Comparison of ENCODE assay signal across 2 cellular contexts in the genomic region with DNA sequence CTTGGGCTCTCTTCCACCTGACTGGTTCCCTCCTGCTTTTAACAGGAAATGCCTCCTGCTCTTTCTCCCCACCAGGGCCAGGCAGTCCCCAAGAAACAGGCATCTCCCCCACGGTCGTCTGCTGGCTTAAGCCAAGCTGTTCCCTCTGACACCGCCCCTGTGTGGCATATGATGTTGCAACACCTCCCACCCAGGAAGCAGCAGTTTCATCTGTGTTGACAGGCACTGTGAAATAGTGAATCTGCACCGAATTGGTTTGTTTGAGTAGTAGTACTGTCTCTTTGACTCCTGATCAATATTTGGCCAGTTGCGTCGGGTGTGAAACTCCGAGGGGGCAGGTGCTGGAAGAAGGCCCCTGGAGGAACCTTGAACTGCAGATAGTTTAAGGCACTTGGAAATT.
A peak's percentile ranks its signal among the peaks of the same experiment; 100 is the strongest.
TF ChIP-seq lines count a peak whose summit lies in the region.

No MANE protein-coding gene starts in this region.

TF ChIP-seq in GM12878, 131 proteins besides CTCF, POLR2A, EP300 and RAD21 (continued from another document and continues in another):
- TF ChIP-seq JUNB (IDR thresholded peaks at IDR 0.05) (no peak), KDM1A (IDR thresholded peaks at IDR 0.05; ENCODE audit: borderline replicate concordance) (no peak), SMAD5 (IDR thresholded peaks at IDR 0.05; ENCODE audit: low read depth) (no peak), JUND (IDR thresholded peaks at IDR 0.05; ENCODE audit: low read depth, low read length) (no peak), NKRF (conservative IDR thresholded peaks at IDR 0.05) (no peak), HDAC2 (IDR thresholded peaks at IDR 0.05) (no peak), TCF7 (IDR thresholded peaks at IDR 0.05; ENCODE audit: borderline replicate concordance) (no peak), PML (IDR thresholded peaks at IDR 0.05; ENCODE audit: low read length) (no peak)
- TF ChIP-seq, protein P1, sequence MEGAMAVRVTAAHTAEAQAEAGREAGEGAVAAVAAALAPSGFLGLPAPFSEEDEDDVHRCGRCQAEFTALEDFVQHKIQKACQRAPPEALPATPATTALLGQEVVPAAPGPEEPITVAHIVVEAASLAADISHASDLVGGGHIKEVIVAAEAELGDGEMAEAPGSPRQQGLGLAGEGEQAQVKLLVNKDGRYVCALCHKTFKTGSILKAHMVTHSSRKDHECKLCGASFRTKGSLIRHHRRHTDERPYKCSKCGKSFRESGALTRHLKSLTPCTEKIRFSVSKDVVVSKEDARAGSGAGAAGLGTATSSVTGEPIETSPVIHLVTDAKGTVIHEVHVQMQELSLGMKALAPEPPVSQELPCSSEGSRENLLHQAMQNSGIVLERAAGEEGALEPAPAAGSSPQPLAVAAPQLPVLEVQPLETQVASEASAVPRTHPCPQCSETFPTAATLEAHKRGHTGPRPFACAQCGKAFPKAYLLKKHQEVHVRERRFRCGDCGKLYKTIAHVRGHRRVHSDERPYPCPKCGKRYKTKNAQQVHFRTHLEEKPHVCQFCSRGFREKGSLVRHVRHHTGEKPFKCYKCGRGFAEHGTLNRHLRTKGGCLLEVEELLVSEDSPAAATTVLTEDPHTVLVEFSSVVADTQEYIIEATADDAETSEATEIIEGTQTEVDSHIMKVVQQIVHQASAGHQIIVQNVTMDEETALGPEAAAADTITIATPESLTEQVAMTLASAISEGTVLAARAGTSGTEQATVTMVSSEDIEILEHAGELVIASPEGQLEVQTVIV (IDR thresholded peaks at IDR 0.05; ENCODE audit: borderline replicate concordance, partially characterized antibody) = no peak
- TF ChIP-seq, protein P2, sequence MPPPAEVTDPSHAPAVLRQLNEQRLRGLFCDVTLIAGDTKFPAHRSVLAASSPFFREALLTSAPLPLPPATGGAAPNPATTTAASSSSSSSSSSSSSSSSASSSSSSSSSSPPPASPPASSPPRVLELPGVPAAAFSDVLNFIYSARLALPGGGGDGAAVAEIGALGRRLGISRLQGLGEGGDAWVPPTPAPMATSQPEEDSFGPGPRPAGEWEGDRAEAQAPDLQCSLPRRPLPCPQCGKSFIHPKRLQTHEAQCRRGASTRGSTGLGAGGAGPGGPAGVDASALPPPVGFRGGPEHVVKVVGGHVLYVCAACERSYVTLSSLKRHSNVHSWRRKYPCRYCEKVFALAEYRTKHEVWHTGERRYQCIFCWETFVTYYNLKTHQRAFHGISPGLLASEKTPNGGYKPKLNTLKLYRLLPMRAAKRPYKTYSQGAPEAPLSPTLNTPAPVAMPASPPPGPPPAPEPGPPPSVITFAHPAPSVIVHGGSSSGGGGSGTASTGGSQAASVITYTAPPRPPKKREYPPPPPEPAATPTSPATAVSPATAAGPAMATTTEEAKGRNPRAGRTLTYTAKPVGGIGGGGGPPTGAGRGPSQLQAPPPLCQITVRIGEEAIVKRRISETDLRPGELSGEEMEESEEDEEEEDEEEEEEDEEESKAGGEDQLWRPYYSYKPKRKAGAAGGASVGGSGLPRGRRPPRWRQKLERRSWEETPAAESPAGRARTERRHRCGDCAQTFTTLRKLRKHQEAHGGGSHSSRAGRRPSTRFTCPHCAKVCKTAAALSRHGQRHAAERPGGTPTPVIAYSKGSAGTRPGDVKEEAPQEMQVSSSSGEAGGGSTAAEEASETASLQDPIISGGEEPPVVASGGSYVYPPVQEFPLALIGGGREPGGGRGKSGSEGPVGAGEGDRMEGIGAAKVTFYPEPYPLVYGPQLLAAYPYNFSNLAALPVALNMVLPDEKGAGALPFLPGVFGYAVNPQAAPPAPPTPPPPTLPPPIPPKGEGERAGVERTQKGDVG (CRISPR knock-in tag; IDR thresholded peaks at IDR 0.05) = no peak
- TF ChIP-seq, protein P3, sequence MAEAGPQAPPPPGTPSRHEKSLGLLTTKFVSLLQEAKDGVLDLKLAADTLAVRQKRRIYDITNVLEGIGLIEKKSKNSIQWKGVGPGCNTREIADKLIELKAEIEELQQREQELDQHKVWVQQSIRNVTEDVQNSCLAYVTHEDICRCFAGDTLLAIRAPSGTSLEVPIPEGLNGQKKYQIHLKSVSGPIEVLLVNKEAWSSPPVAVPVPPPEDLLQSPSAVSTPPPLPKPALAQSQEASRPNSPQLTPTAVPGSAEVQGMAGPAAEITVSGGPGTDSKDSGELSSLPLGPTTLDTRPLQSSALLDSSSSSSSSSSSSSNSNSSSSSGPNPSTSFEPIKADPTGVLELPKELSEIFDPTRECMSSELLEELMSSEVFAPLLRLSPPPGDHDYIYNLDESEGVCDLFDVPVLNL (IDR thresholded peaks at IDR 0.05; ENCODE audit: low read depth, low read length) = no peak
- TF ChIP-seq, protein P4, sequence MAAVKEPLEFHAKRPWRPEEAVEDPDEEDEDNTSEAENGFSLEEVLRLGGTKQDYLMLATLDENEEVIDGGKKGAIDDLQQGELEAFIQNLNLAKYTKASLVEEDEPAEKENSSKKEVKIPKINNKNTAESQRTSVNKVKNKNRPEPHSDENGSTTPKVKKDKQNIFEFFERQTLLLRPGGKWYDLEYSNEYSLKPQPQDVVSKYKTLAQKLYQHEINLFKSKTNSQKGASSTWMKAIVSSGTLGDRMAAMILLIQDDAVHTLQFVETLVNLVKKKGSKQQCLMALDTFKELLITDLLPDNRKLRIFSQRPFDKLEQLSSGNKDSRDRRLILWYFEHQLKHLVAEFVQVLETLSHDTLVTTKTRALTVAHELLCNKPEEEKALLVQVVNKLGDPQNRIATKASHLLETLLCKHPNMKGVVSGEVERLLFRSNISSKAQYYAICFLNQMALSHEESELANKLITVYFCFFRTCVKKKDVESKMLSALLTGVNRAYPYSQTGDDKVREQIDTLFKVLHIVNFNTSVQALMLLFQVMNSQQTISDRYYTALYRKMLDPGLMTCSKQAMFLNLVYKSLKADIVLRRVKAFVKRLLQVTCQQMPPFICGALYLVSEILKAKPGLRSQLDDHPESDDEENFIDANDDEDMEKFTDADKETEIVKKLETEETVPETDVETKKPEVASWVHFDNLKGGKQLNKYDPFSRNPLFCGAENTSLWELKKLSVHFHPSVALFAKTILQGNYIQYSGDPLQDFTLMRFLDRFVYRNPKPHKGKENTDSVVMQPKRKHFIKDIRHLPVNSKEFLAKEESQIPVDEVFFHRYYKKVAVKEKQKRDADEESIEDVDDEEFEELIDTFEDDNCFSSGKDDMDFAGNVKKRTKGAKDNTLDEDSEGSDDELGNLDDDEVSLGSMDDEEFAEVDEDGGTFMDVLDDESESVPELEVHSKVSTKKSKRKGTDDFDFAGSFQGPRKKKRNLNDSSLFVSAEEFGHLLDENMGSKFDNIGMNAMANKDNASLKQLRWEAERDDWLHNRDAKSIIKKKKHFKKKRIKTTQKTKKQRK (IDR thresholded peaks at IDR 0.05; ENCODE audit: low read depth, low read length) = no peak

TF ChIP-seq in liver, 16 proteins besides CTCF, POLR2A, EP300 and RAD21 (continued from another document):
- TF ChIP-seq ZBTB33 (IDR thresholded peaks at IDR 0.05) (no peak), RXRA (IDR thresholded peaks at IDR 0.05) (peak; percentile 55 to 70), HNF4A (conservative IDR thresholded peaks at IDR 0.05) (peak; percentile 57 to 60), EGR1 (IDR thresholded peaks at IDR 0.05; ENCODE audit: low read depth in 2 of 2) (no peak), JUND (IDR thresholded peaks at IDR 0.05) (peak in 1 of 2 donors; percentile 47), YY1 (IDR thresholded peaks at IDR 0.05) (peak; percentile 48)
- TF ChIP-seq, protein P5, sequence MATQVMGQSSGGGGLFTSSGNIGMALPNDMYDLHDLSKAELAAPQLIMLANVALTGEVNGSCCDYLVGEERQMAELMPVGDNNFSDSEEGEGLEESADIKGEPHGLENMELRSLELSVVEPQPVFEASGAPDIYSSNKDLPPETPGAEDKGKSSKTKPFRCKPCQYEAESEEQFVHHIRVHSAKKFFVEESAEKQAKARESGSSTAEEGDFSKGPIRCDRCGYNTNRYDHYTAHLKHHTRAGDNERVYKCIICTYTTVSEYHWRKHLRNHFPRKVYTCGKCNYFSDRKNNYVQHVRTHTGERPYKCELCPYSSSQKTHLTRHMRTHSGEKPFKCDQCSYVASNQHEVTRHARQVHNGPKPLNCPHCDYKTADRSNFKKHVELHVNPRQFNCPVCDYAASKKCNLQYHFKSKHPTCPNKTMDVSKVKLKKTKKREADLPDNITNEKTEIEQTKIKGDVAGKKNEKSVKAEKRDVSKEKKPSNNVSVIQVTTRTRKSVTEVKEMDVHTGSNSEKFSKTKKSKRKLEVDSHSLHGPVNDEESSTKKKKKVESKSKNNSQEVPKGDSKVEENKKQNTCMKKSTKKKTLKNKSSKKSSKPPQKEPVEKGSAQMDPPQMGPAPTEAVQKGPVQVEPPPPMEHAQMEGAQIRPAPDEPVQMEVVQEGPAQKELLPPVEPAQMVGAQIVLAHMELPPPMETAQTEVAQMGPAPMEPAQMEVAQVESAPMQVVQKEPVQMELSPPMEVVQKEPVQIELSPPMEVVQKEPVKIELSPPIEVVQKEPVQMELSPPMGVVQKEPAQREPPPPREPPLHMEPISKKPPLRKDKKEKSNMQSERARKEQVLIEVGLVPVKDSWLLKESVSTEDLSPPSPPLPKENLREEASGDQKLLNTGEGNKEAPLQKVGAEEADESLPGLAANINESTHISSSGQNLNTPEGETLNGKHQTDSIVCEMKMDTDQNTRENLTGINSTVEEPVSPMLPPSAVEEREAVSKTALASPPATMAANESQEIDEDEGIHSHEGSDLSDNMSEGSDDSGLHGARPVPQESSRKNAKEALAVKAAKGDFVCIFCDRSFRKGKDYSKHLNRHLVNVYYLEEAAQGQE (IDR thresholded peaks at IDR 0.05) = no peak
